In genomic region chr15:101135532-101136166, GRCh38 we compare ENCODE assay signal across 10 cellular contexts.
DNase-seq lines count a peak whose midpoint lies in the region; ATAC-seq and TF ChIP-seq lines count a peak whose summit lies in the region.
"Had no signal": no experiment of that assay in that cellular context is flagged by ENCODE, and none has a peak within 500 bp of the region (broad histone marks: within the 10 kb centered on the region; RNA-seq: fewer than 3 reads in every experiment).

No MANE protein-coding gene starts in this region.

- no peak overlapping the region for H2BK5ac ChIP-seq in neuronal stem cell (ENCODE audit: low read length)

- no peak overlapping the region for H4K91ac ChIP-seq in neuronal stem cell (ENCODE audit: low read depth, low read length, poor library complexity)

- WGBS in smooth muscle cell (ENCODE audit: low lambda C conversion rate) = 96% methylated on average over 14 of the region's 14 CpGs
- no CpG with 5 or more reads among the region's 14 CpGs for WGBS in neuronal stem cell (ENCODE audit: extremely low coverage in 2 of 2, insufficient read length in 2 of 2, insufficient replicate concordance in 1 of 2), 2 donors

- H3K18ac ChIP-seq in neuronal stem cell (ENCODE audit: low read length) = no peak overlapping the region

- ATAC-seq in GM18508 (IDR thresholded peaks at IDR 0.05; ENCODE audit: insufficient read depth, unreplicated experiment) = peak; percentile 74
- peak; percentile 72 for ATAC-seq in GM21423 (IDR thresholded peaks at IDR 0.05; ENCODE audit: unreplicated experiment)
- peak; percentile 69 for ATAC-seq in HG03439 (IDR thresholded peaks at IDR 0.05; ENCODE audit: unreplicated experiment)
- ATAC-seq in lower lobe of right lung = no peak

- DNase-seq in lower lobe of right lung = peak; percentile 43
- DNase-seq in smooth muscle cell (lab: John Stamatoyannopoulos, UW; ENCODE audit: unreplicated experiment) = no peak
- no peak for DNase-seq in mucosa of gallbladder (ENCODE audit: low spot score)
- DNase-seq in neuronal stem cell (ENCODE audit: low spot score) = no peak
- no peak for DNase-seq in NCI-H510A treated with DMSO at 0.1 percent for 48 hours (lab: John Stamatoyannopoulos, UW)
- DNase-seq: MV-4-11, trophoblast cell had no signal

- H2AFZ ChIP-seq in smooth muscle cell (ENCODE audit: low read depth) (no peak overlapping the region), neuronal stem cell (ENCODE audit: low read length) (no peak overlapping the region)

- H3K9me3 ChIP-seq in lower lobe of right lung (no peaks in the 10 kb centered on the region), smooth muscle cell (replicated peaks; ENCODE audit: low read depth) (no peaks in the 10 kb centered on the region), neuronal stem cell (replicated peaks in 1 of 2; ENCODE audit: control insufficient read depth in 2 of 2, insufficient read depth in 1 of 2, low read depth in 1 of 2, low read length in 2 of 2) (peaks cover 1 to 3% of the 10 kb centered on the region in 2 donors)

- H4K20me1 ChIP-seq in smooth muscle cell (ENCODE audit: low read depth) = no peaks in the 10 kb centered on the region

- H3K4me2 ChIP-seq in smooth muscle cell (no peak overlapping the region), neuronal stem cell (ENCODE audit: insufficient read depth, low read length, poor library complexity, severe bottlenecking) (no peak overlapping the region)

- H4K8ac ChIP-seq in neuronal stem cell (ENCODE audit: low read depth, low read length) = no peak overlapping the region

- intact Hi-C loops in lower lobe of right lung (cut with DNase I) = no loop called here

- H3K27ac ChIP-seq in lower lobe of right lung (no peak overlapping the region), smooth muscle cell (ENCODE audit: low read depth) (no peak overlapping the region), neuronal stem cell (replicated peaks; ENCODE audit: low read length) (no peak overlapping the region)

- no peak overlapping the region for H3K14ac ChIP-seq in neuronal stem cell (ENCODE audit: low read length)

- H3K27me3 ChIP-seq in lower lobe of right lung (ENCODE audit: low read depth) = no peaks in the 10 kb centered on the region
- no peaks in the 10 kb centered on the region for H3K27me3 ChIP-seq in smooth muscle cell (ENCODE audit: low read depth)
- no peaks in the 10 kb centered on the region for H3K27me3 ChIP-seq in neuronal stem cell (ENCODE audit: control insufficient read depth in 3 of 3, insufficient read depth in 3 of 3, low read depth in 1 of 3, low read length in 3 of 3)

- TF ChIP-seq CTCF in lower lobe of right lung (IDR thresholded peaks at IDR 0.05) = no peak
- no peak for TF ChIP-seq CTCF in smooth muscle cell (IDR thresholded peaks at IDR 0.05; ENCODE audit: borderline replicate concordance, insufficient read depth, poor library complexity, severe bottlenecking)

- H3K4me3 ChIP-seq in lower lobe of right lung (no peak overlapping the region), smooth muscle cell (no peak overlapping the region), neuronal stem cell (ENCODE audit: low read length in 2 of 2) (no peak overlapping the region)

- H3K4ac ChIP-seq in neuronal stem cell (ENCODE audit: low read length) = no peak overlapping the region

- no peaks in the 10 kb centered on the region for H3K79me1 ChIP-seq in neuronal stem cell (ENCODE audit: low read depth, low read length)

- H3F3A ChIP-seq in smooth muscle cell (ENCODE audit: low read depth) = no peaks in the 10 kb centered on the region

- peaks cover 9% of the 10 kb centered on the region for H3K4me1 ChIP-seq in lower lobe of right lung
- peaks cover 5% of the 10 kb centered on the region for H3K4me1 ChIP-seq in smooth muscle cell (ENCODE audit: low read depth)
- H3K4me1 ChIP-seq in neuronal stem cell (ENCODE audit: control insufficient read depth in 2 of 2, insufficient read depth in 1 of 2, low read depth in 1 of 2, low read length in 2 of 2) = peaks cover 3 to 5% of the 10 kb centered on the region in 2 donors

- H3K9ac ChIP-seq in smooth muscle cell (ENCODE audit: low read depth) (no peak overlapping the region), neuronal stem cell (ENCODE audit: low read depth, low read length, poor library complexity) (no peak overlapping the region)

- H2AK5ac ChIP-seq in neuronal stem cell (ENCODE audit: low read depth, low read length) = no peak overlapping the region

- no peak overlapping the region for H2BK120ac ChIP-seq in neuronal stem cell (ENCODE audit: low read depth, low read length)

- H3K36me3 ChIP-seq in lower lobe of right lung (no peaks in the 10 kb centered on the region), smooth muscle cell (ENCODE audit: low read depth) (no peaks in the 10 kb centered on the region), neuronal stem cell (replicated peaks in 1 of 2; ENCODE audit: control insufficient read depth in 2 of 2, insufficient read depth in 2 of 2, low read length in 2 of 2) (no peaks in the 10 kb centered on the region)

- H3K79me2 ChIP-seq in smooth muscle cell (ENCODE audit: low read depth) = no peaks in the 10 kb centered on the region

- H2BK12ac ChIP-seq in neuronal stem cell (ENCODE audit: low read length) = no peak overlapping the region

- H3K23ac ChIP-seq in neuronal stem cell (ENCODE audit: low read depth, low read length, poor library complexity) = no peak overlapping the region

- no peak overlapping the region for H2BK15ac ChIP-seq in neuronal stem cell (ENCODE audit: low read length)

Comparison
In these comparisons a context has a peak if more than half of its experiments do, and no peak if none do; other contexts are left out.
1. ATAC-seq: peak in GM18508 (single experiment), GM21423 (single experiment) and HG03439 (single experiment); none in lower lobe of right lung (0 of 2).